In genomic region chr2:233461481-233461891, GRCh38 we compare ENCODE assay signal across 1 cellular context.
A peak's percentile ranks its signal among the peaks of the same experiment; 100 is the strongest.
TF ChIP-seq lines count a peak whose summit lies in the region.

No MANE protein-coding gene starts in this region.

TF ChIP-seq in HepG2, 621 proteins besides CTCF, POLR2A, EP300 and RAD21 (continued from another document):
- 0 out of 2 replicates have a peak, but pooled peaks have one; percentile 3 for TF ChIP-seq ZNF574 (CRISPR knock-in tag; IDR thresholded peaks at IDR 0.05)
- TF ChIP-seq RFX3 (CRISPR knock-in tag; IDR thresholded peaks at IDR 0.05): no peak
- TF ChIP-seq ARID4A (CRISPR knock-in tag; IDR thresholded peaks at IDR 0.05; ENCODE audit: borderline replicate concordance): no peak
- no peak for TF ChIP-seq ZNF407 (CRISPR knock-in tag; IDR thresholded peaks at IDR 0.05; ENCODE audit: not compliant biosample characterization)
- no peak for TF ChIP-seq ZNF839 (CRISPR knock-in tag; IDR thresholded peaks at IDR 0.05; ENCODE audit: borderline replicate concordance)
- no peak for TF ChIP-seq TBX2 (CRISPR knock-in tag; IDR thresholded peaks at IDR 0.05; ENCODE audit: borderline replicate concordance)
